1 cellular context compared by ENCODE assay signal in genomic region chr11:124878497-124879228, GRCh38.
TF ChIP-seq lines count a peak whose summit lies in the region.

No MANE protein-coding gene starts in this region.

TF ChIP-seq in K562, 482 proteins besides CTCF, POLR2A, EP300 and RAD21:
- peak; percentile 54; the same call in 1 of the 2 replicates for TF ChIP-seq ZKSCAN1 (IDR thresholded peaks at IDR 0.05; ENCODE audit: low read depth, low read length)
- no peak for TF ChIP-seq ESRRB (CRISPR knock-in tag; IDR thresholded peaks at IDR 0.05; ENCODE audit: borderline replicate concordance)
- TF ChIP-seq RFX1 (IDR thresholded peaks at IDR 0.05): no peak
- no peak for TF ChIP-seq HDAC2 (IDR thresholded peaks at IDR 0.05)
- no peak for TF ChIP-seq BMI1 (IDR thresholded peaks at IDR 0.05; ENCODE audit: low read length)
- no peak for TF ChIP-seq KDM4B (IDR thresholded peaks at IDR 0.05; ENCODE audit: borderline replicate concordance in 2 of 2, low read depth in 1 of 2)
- no peak for TF ChIP-seq ZBTB26 (CRISPR knock-in tag; IDR thresholded peaks at IDR 0.05)
- TF ChIP-seq CHD2 (IDR thresholded peaks at IDR 0.05; ENCODE audit: low read depth, low read length): no peak
